In genomic region chr6:166005401-166005845, GRCh38 we compare ENCODE assay signal across 9 cellular contexts.
DNase-seq lines count a peak whose midpoint lies in the region; ATAC-seq and TF ChIP-seq lines count a peak whose summit lies in the region.
"Had no signal": no experiment of that assay in that cellular context is flagged by ENCODE, and none has a peak within 500 bp of the region (broad histone marks: within the 10 kb centered on the region; RNA-seq: fewer than 3 reads in every experiment).

No MANE protein-coding gene starts in this region.

- DNase-seq in AG04449 (ENCODE audit: low read depth, low spot score): no peak
- no peak for DNase-seq in SK-N-SH
- DNase-seq in Right ventricle myocardium superior: peak; percentile 82
- DNase-seq in ovary: peak; percentile 76 to 85 (median 82)
- DNase-seq in NCI-H187 treated with DMSO at 0.1 percent for 48 hours (lab: John Stamatoyannopoulos, UW): no peak
- DNase-seq in HK-2 (ENCODE audit: unreplicated experiment): no peak
- DNase-seq in NCI-H446 (lab: John Stamatoyannopoulos, UW): no peak

- intact Hi-C loops in Right ventricle myocardium superior (cut with DNase I): no loop called here
- intact Hi-C loops in ovary (cut with DNase I): loop anchor here in 1 of 4 donors (2.0 to 10.0 kb wide), 4 partner anchors 17 to 121 kb away; no protein-coding TSS in a partner anchor

- H3K9ac ChIP-seq in SK-N-SH: no peak overlapping the region

- TF ChIP-seq EP300 in SK-N-SH (IDR thresholded peaks at IDR 0.05; ENCODE audit: borderline replicate concordance in 1 of 2, low read depth in 1 of 2, low read length in 1 of 2): no peak
- TF ChIP-seq EP300 in ovary (IDR thresholded peaks at IDR 0.05): no peak

- no peaks in the 10 kb centered on the region for H4K20me1 ChIP-seq in SK-N-SH (ENCODE audit: insufficient read depth)

- POLR2A ChIA-PET in AG04449 (lab: Yijun Ruan, JAX) (interaction anchor here (0.9 to 1.2 kb wide), 2 partner anchors 18 to 31 kb away, joined by 3 to 4 read pairs; no protein-coding TSS in a partner anchor), SK-N-SH (lab: Yijun Ruan, JAX) (interaction anchor here (0.7 kb wide), 1 partner anchor 303 kb away, joined by 3 read pairs; no protein-coding TSS in a partner anchor)

- TF ChIP-seq RAD21 in SK-N-SH (IDR thresholded peaks at IDR 0.05; ENCODE audit: low read length): no peak

- H3K36me3 ChIP-seq in SK-N-SH (replicated peaks in 1 of 2; ENCODE audit: control insufficient read depth in 1 of 2, insufficient read depth in 2 of 2, low read length in 1 of 2): no peaks in the 10 kb centered on the region
- no peaks in the 10 kb centered on the region for H3K36me3 ChIP-seq in ovary

- peak; percentile 25 for TF ChIP-seq POLR2A in ovary (IDR thresholded peaks at IDR 0.05)

- H3K9me2 ChIP-seq in SK-N-SH: no peaks in the 10 kb centered on the region

- TF ChIP-seq CTCF in AG04449 (IDR thresholded peaks at IDR 0.05; ENCODE audit: insufficient read depth, low read length, missing control alignments) (no peak), SK-N-SH (IDR thresholded peaks at IDR 0.05) (no peak), ovary (IDR thresholded peaks at IDR 0.05) (no peak)

- H3K4me2 ChIP-seq in SK-N-SH: peak overlapping the region; percentile 65; the same call in 1 of the 2 replicates

- H3K9me3 ChIP-seq in SK-N-SH (no peaks in the 10 kb centered on the region), ovary (no peaks in the 10 kb centered on the region)

- no peaks in the 10 kb centered on the region for H3K79me2 ChIP-seq in SK-N-SH (ENCODE audit: insufficient read depth)

- H2AFZ ChIP-seq in SK-N-SH (ENCODE audit: low read depth): no peak overlapping the region

- ATAC-seq in Right ventricle myocardium superior (ENCODE audit: poor library complexity) (peak; percentile 75), GM18511 (IDR thresholded peaks at IDR 0.05; ENCODE audit: unreplicated experiment) (no peak)

- peak overlapping the region in 1 of 2 experiments; percentile 64; a peak in 1 of 4 replicates for H3K27ac ChIP-seq in SK-N-SH (ENCODE audit: low read depth in 2 of 2, low read length in 1 of 2)
- H3K27ac ChIP-seq in ovary: peak overlapping the region; percentile 72 to 94
- H3K27ac ChIP-seq: C4-2B had no signal

- H3K4me1 ChIP-seq in SK-N-SH (ENCODE audit: control insufficient read depth in 1 of 2, insufficient read depth in 2 of 2, low read depth in 1 of 2, low read length in 1 of 2): peaks cover 0 to 36% of the 10 kb centered on the region in 2 experiments; a peak in 2 of 4 replicates
- H3K4me1 ChIP-seq in ovary (ENCODE audit: insufficient read depth): peaks cover 5% of the 10 kb centered on the region

- WGBS in SK-N-SH (ENCODE audit: low lambda C conversion rate): 25% methylated on average over 16 of the region's 19 CpGs
- 2 to 5% (median 2%) methylated on average over 18 to 19 of the region's 19 CpGs for WGBS in ovary, 3 donors

- no peaks in the 10 kb centered on the region; the same call in 1 of the 2 replicates for H3K27me3 ChIP-seq in SK-N-SH (ENCODE audit: insufficient read depth)
- no peaks in the 10 kb centered on the region for H3K27me3 ChIP-seq in ovary

- CTCF ChIA-PET in AG04449 (lab: Yijun Ruan, JAX): interaction anchor here (1.7 to 1.8 kb wide), 2 partner anchors 92 to 121 kb away, joined by 8 to 9 read pairs; no protein-coding TSS in a partner anchor
- CTCF ChIA-PET in SK-N-SH (lab: Yijun Ruan, JAX): interaction anchor here (0.7 to 2.1 kb wide), 6 partner anchors 16 to 116 kb away, joined by 3 to 9 read pairs (median 4); no protein-coding TSS in a partner anchor

- no peaks in the 10 kb centered on the region for H3F3A ChIP-seq in SK-N-SH (replicated peaks; ENCODE audit: insufficient read depth)

- H3K4me3 ChIP-seq in AG04449 (ENCODE audit: low read depth, low read length) (peak overlapping the region; percentile 34), SK-N-SH (ENCODE audit: low read depth in 2 of 2, low read length in 1 of 2) (peak overlapping the region in 1 of 2 experiments; percentile 26; a peak in 1 of 4 replicates), ovary (peak overlapping the region; percentile 39)

TF ChIP-seq in SK-N-SH, 30 proteins besides CTCF, POLR2A, EP300 and RAD21:
- TF ChIP-seq USF1 (IDR thresholded peaks at IDR 0.05; ENCODE audit: borderline replicate concordance, low read depth) (no peak), TEAD4 (IDR thresholded peaks at IDR 0.05; ENCODE audit: borderline replicate concordance, insufficient read depth) (no peak), RCOR1 (IDR thresholded peaks at IDR 0.05; ENCODE audit: low read length) (no peak)

Comparison
In these comparisons a context has a peak if more than half of its experiments do, and no peak if none do; other contexts are left out.
1. DNase-seq: peak in Right ventricle myocardium superior (single experiment) and ovary (5 of 5); none in AG04449 (single experiment), SK-N-SH (single experiment), NCI-H187 treated with DMSO at 0.1 percent for 48 hours (single experiment), HK-2 (single experiment) and NCI-H446 (0 of 2).